In the genomic region with DNA sequence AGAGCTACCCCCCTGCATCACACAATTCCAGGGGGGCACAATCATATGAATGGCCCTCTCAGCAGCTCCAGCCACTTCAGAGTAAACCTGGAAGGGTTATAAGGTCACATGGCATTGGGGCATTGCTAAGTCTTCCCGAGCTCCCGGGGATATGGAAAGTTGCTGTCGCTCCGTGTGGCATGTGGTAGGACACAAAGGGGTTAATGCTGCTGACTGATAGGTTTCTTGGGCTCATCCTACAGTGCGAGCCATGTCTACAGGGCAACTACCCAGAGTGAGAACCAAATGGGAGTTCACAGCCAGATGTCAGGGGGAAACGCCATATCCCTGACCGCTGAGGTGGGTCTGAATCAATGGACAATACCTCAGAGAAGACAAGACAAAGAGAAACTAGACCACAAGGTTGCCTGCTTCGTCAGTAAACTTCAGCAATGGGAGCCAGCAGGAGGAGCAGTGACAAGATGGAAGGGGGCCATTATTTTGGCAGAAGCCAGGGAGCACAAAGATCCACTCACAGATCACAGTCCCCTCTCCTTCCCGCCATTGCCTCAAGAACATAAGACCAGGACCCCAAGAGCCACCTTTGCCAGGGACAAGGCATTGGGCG, we compare ENCODE assay signal across 16 cellular contexts. TPM values are rescaled to one million over a fixed set of nuclear protein-coding genes. Genes with fewer than 3 reads are reported as not detected.
DNase-seq lines count a peak whose midpoint lies in the region; ATAC-seq and TF ChIP-seq lines count a peak whose summit lies in the region.
"Had no signal": no experiment of that assay in that cellular context is flagged by ENCODE, and none has a peak within 500 bp of the region (broad histone marks: within the 10 kb centered on the region; RNA-seq: fewer than 3 reads in every experiment).

No MANE protein-coding gene starts in this region.

- ATAC-seq in HG02852 (IDR thresholded peaks at IDR 0.05; ENCODE audit: unreplicated experiment), result no peak
- ATAC-seq: mucosa of descending colon, psoas muscle had no signal

- CTCF ChIA-PET in GM10248 (lab: Yijun Ruan, JAX), result interaction anchor here (0.6 to 4.4 kb wide), 6 partner anchors 10 to 847 kb away, joined by 3 to 64 read pairs (median 10); no protein-coding TSS in a partner anchor

- H3K27ac ChIP-seq in 22Rv1, result no peak overlapping the region
- H3K27ac ChIP-seq: coronary artery, psoas muscle had no signal

- POLR2A ChIA-PET in GM10248 (lab: Yijun Ruan, JAX), result no interaction called here

- TF ChIP-seq CTCF in 22Rv1 (IDR thresholded peaks at IDR 0.05) (peak; percentile 28; the same call in 1 of the 2 replicates), GM10248 (IDR thresholded peaks at IDR 0.05; ENCODE audit: control extremely low read depth, extremely low read depth, low read depth, missing control alignments) (peak; percentile 25)

- no peak for DNase-seq in GM10248 (ENCODE audit: extremely low spot score)
- peak; percentile 38 for DNase-seq in NCI-H69 (lab: John Stamatoyannopoulos, UW)
- DNase-seq in dermis blood vessel endothelial cell, result peak; percentile 1
- no peak for DNase-seq in NCI-H187 (lab: John Stamatoyannopoulos, UW)
- no peak for DNase-seq in activated CD4-positive, alpha-beta T cell treated with anti-CD3 and anti-CD28 coated beads, Interleukin-2, amount 50 U/mL, for 4 hours
- DNase-seq in activated CD4-positive, alpha-beta T cell treated with anti-CD3 and anti-CD28 coated beads, Interleukin-2, amount 50 U/mL, for 48 hours, result no peak
- DNase-seq: mucosa of descending colon; NCI-H446; psoas muscle; RPMI8226; stimulated activated CD4-positive, alpha-beta T cell treated with anti-CD3 and anti-CD28 coated beads, Interleukin-2, amount 100 ng/mL, for 48 hours; stimulated activated naive B cell treated with anti-CD40 and anti-IgM and Interleukin-4, amounts not matched to agents 10 μg/mL and 1 μg/mL and 100 μg/mL, for 72 hours had no signal

RNA-seq across cellular contexts. Expression of a gene that starts 52.4 kb away (rescaled TPM):
- total RNA-seq in dermis blood vessel endothelial cell, result not detected in 2 replicates
- total RNA-seq: activated CD8-positive, alpha-beta memory T cell treated with anti-CD3 and anti-CD28 coated beads for 36 hours; mucosa of descending colon; psoas muscle had no signal

Comparison
In these comparisons a context has a peak if more than half of its experiments do, and no peak if none do; other contexts are left out.
1. DNase-seq: peak in NCI-H69 (single experiment) and dermis blood vessel endothelial cell (single experiment); none in GM10248 (single experiment), NCI-H187 (0 of 2), activated CD4-positive, alpha-beta T cell treated with anti-CD3 and anti-CD28 coated beads, Interleukin-2, amount 50 U/mL, for 4 hours (0 of 2) and activated CD4-positive, alpha-beta T cell treated with anti-CD3 and anti-CD28 coated beads, Interleukin-2, amount 50 U/mL, for 48 hours (0 of 2).